ENCODE assay signal across 8 cellular contexts in genomic region chr10:79202188-79203013, GRCh38.
DNase-seq lines count a peak whose midpoint lies in the region; ATAC-seq and TF ChIP-seq lines count a peak whose summit lies in the region.

No MANE protein-coding gene starts in this region.

- intact Hi-C loops in CD14-positive monocyte (cut with micrococcal nuclease) (loop anchor here in 1 of 2 donors (5.0 kb wide), 1 partner anchor 965 kb away; no protein-coding TSS in a partner anchor), natural killer cell (cut with micrococcal nuclease) (no loop called here), lower leg skin (cut with DNase I; ENCODE audit: low total_unique reads) (loop anchor here (10.0 kb wide), 1 partner anchor 998 kb away; no protein-coding TSS in a partner anchor)

- TF ChIP-seq CTCF in CD14-positive monocyte (IDR thresholded peaks at IDR 0.05) (peak; percentile 66), natural killer cell (IDR thresholded peaks at IDR 0.05) (peak; percentile 15), lower leg skin (IDR thresholded peaks at IDR 0.05) (no peak)

- peak; percentile 61 for DNase-seq in CD14-positive monocyte (ENCODE audit: low spot score)
- peak; percentile 31 for DNase-seq in HCEC 1CT
- DNase-seq in SKM-1 (lab: John Stamatoyannopoulos, UW; ENCODE audit: unreplicated experiment), result peak; percentile 32
- DNase-seq in ecto neural progenitor cell (ENCODE audit: low spot score), result peak; percentile 68
- no peak for DNase-seq in natural killer cell
- DNase-seq in lower leg skin (ENCODE audit: low spot score in 2 of 2), result no peak
- DNase-seq in cerebellar nuclear complex (lab: John Stamatoyannopoulos, UW), result no peak
- no peak for DNase-seq in NCI-H2171 treated with DMSO at 0.1 percent for 48 hours (lab: John Stamatoyannopoulos, UW)

- H3K4me3 ChIP-seq in lower leg skin (ENCODE audit: low read depth, poor library complexity, severe bottlenecking), result no peak overlapping the region

- H3K9me3 Mint-ChIP-seq in CD14-positive monocyte (no peaks in the 10 kb centered on the region), natural killer cell (no peaks in the 10 kb centered on the region)

- H3K27ac Mint-ChIP-seq in CD14-positive monocyte, result peak overlapping the region in 2 of 7 donors; percentile 37 to 50
- no peak overlapping the region for H3K27ac Mint-ChIP-seq in natural killer cell

- peak in 1 of 3 donors; percentile 46 for ATAC-seq in natural killer cell

- H3K4me1 Mint-ChIP-seq in CD14-positive monocyte (no peaks in the 10 kb centered on the region), natural killer cell (peaks cover 0 to 9% of the 10 kb centered on the region in 2 donors)

- H3K27me3 Mint-ChIP-seq in CD14-positive monocyte (ENCODE audit: low read depth in 3 of 3), result peaks cover 0 to 6% (median 1%) of the 10 kb centered on the region in 3 donors
- no peaks in the 10 kb centered on the region for H3K27me3 Mint-ChIP-seq in natural killer cell (ENCODE audit: low read depth in 2 of 2)

- H3K36me3 Mint-ChIP-seq in CD14-positive monocyte (peaks cover 58 to 83% of the 10 kb centered on the region in 2 donors), natural killer cell (no peaks in the 10 kb centered on the region)

- 74 to 90% methylated on average over 5 to 9 of the region's 9 CpGs for WGBS in lower leg skin, 2 donors

- TF ChIP-seq POLR2A in lower leg skin (IDR thresholded peaks at IDR 0.05), result no peak

- no peak overlapping the region for H3K4me3 Mint-ChIP-seq in CD14-positive monocyte
- H3K4me3 Mint-ChIP-seq in natural killer cell, result no peak overlapping the region

Comparison
In these comparisons a context has a peak if more than half of its experiments do, and no peak if none do; other contexts are left out.
1. DNase-seq: peak in CD14-positive monocyte (single experiment), HCEC 1CT (single experiment), SKM-1 (single experiment) and ecto neural progenitor cell (single experiment); none in natural killer cell (single experiment), lower leg skin (0 of 2), cerebellar nuclear complex (0 of 2) and NCI-H2171 treated with DMSO at 0.1 percent for 48 hours (single experiment).
2. CTCF ChIP-seq: peak in CD14-positive monocyte (single experiment) and natural killer cell (single experiment); none in lower leg skin (0 of 3).